Comparison of ENCODE assay signal across 8 cellular contexts in genomic region chr12:94872671-94873367, GRCh38.
DNase-seq lines count a peak whose midpoint lies in the region; ATAC-seq and TF ChIP-seq lines count a peak whose summit lies in the region.

No MANE protein-coding gene starts in this region.

- H3K27ac Mint-ChIP-seq in activated naive CD4-positive, alpha-beta T cell treated with anti-CD3 and anti-CD28 coated beads, Interleukin-2, amount 50 U/mL, for 24 hours, result no peak overlapping the region
- no peak overlapping the region for H3K27ac Mint-ChIP-seq in activated naive CD4-positive, alpha-beta T cell treated with anti-CD3 and anti-CD28 coated beads, Interleukin-2, amount 10 ng/mL, durations not matched to agents 7 days and 5 days

- no peaks in the 10 kb centered on the region for H3K9me3 Mint-ChIP-seq in activated naive CD4-positive, alpha-beta T cell treated with anti-CD3 and anti-CD28 coated beads, Interleukin-2, amount 50 U/mL, for 24 hours
- no peaks in the 10 kb centered on the region for H3K9me3 Mint-ChIP-seq in activated naive CD4-positive, alpha-beta T cell treated with anti-CD3 and anti-CD28 coated beads, Interleukin-2, amount 10 ng/mL, durations not matched to agents 7 days and 5 days

- H3K9me3 ChIP-seq in upper lobe of right lung, result no peaks in the 10 kb centered on the region

- H3K36me3 Mint-ChIP-seq in activated naive CD4-positive, alpha-beta T cell treated with anti-CD3 and anti-CD28 coated beads, Interleukin-2, amount 50 U/mL, for 24 hours, result no peaks in the 10 kb centered on the region
- no peaks in the 10 kb centered on the region for H3K36me3 Mint-ChIP-seq in activated naive CD4-positive, alpha-beta T cell treated with anti-CD3 and anti-CD28 coated beads, Interleukin-2, amount 10 ng/mL, durations not matched to agents 7 days and 5 days

- H3K4me3 ChIP-seq in upper lobe of right lung, result peak overlapping the region; percentile 51

- H3K4me1 ChIP-seq in upper lobe of right lung, result peaks cover 7% of the 10 kb centered on the region

- ATAC-seq in HG02938 (IDR thresholded peaks at IDR 0.05; ENCODE audit: unreplicated experiment) (peak; percentile 37), upper lobe of right lung (peak; percentile 31)

- H3K36me3 ChIP-seq in upper lobe of right lung, result no peaks in the 10 kb centered on the region

- peaks cover 22% of the 10 kb centered on the region for H3K27me3 ChIP-seq in upper lobe of right lung

- H3K4me1 Mint-ChIP-seq in activated naive CD4-positive, alpha-beta T cell treated with anti-CD3 and anti-CD28 coated beads, Interleukin-2, amount 50 U/mL, for 24 hours, result peaks cover 22% of the 10 kb centered on the region
- H3K4me1 Mint-ChIP-seq in activated naive CD4-positive, alpha-beta T cell treated with anti-CD3 and anti-CD28 coated beads, Interleukin-2, amount 10 ng/mL, durations not matched to agents 7 days and 5 days, result peaks cover 14% of the 10 kb centered on the region

- no peak for DNase-seq in activated naive CD4-positive, alpha-beta T cell treated with anti-CD3 and anti-CD28 coated beads, Interleukin-2, amount 10 ng/mL, durations not matched to agents 7 days and 5 days
- DNase-seq in left kidney (ENCODE audit: low read depth, low spot score), result peak; percentile 59
- DNase-seq in upper lobe of right lung, result no peak
- DNase-seq in middle frontal gyrus (ENCODE audit: extremely low spot score, low spot score), result no peak
- no peak for DNase-seq in NCI-H774 (lab: John Stamatoyannopoulos, UW)

- H3K27ac ChIP-seq in VCaP (peak overlapping the region; percentile 92), upper lobe of right lung (no peak overlapping the region)

- peaks cover 46% of the 10 kb centered on the region for H3K27me3 Mint-ChIP-seq in activated naive CD4-positive, alpha-beta T cell treated with anti-CD3 and anti-CD28 coated beads, Interleukin-2, amount 50 U/mL, for 24 hours
- H3K27me3 Mint-ChIP-seq in activated naive CD4-positive, alpha-beta T cell treated with anti-CD3 and anti-CD28 coated beads, Interleukin-2, amount 10 ng/mL, durations not matched to agents 7 days and 5 days, result peaks cover 65% of the 10 kb centered on the region

- H3K4me3 Mint-ChIP-seq in activated naive CD4-positive, alpha-beta T cell treated with anti-CD3 and anti-CD28 coated beads, Interleukin-2, amount 50 U/mL, for 24 hours, result peak overlapping the region; percentile 67
- H3K4me3 Mint-ChIP-seq in activated naive CD4-positive, alpha-beta T cell treated with anti-CD3 and anti-CD28 coated beads, Interleukin-2, amount 10 ng/mL, durations not matched to agents 7 days and 5 days, result no peak overlapping the region

- no peak for TF ChIP-seq CTCF in VCaP (conservative IDR thresholded peaks at IDR 0.05)
- no peak for TF ChIP-seq CTCF in upper lobe of right lung (IDR thresholded peaks at IDR 0.05)

- CTCF ChIA-PET in activated naive CD4-positive, alpha-beta T cell treated with anti-CD3 and anti-CD28 coated beads, Interleukin-2, amount 10 ng/mL, durations not matched to agents 7 days and 5 days (lab: Charles Lee), result no interaction called here

- intact Hi-C loops in upper lobe of right lung (cut with DNase I), result no loop called here
